Comparison of ENCODE assay signal across 8 cellular contexts in the genomic region with DNA sequence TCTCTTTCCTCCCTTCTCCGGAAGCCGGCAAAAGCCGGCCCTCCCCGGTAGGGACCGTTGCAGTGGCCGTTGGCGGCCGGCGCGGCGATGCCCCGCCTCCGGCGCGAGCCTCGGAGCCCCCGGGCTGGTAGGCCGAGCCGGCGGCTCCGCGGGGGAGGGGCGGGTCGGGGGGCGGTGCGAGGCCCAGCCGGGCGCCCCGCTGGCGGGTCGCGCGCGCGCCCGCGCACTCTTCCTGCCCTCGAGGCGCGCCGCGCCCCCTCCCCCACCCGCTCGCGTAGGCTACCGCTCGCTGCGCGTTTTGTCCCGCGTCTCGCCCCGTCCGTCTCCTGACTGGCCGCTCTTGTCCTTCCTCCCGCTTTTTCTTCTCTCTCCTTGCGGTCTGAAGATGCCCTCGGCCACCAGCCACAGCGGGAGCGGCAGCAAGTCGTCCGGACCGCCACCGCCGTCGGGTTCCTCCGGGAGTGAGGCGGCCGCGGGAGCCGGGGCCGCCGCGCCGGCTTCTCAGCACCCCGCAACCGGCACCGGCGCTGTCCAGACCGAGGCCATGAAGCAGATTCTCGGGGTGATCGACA. TPM values are rescaled to one million over a fixed set of nuclear protein-coding genes. Genes with fewer than 3 reads are reported as not detected.
DNase-seq lines count a peak whose midpoint lies in the region; TF ChIP-seq lines count a peak whose summit lies in the region.

No MANE protein-coding gene starts in this region.

- WGBS in suprapubic skin: under 1% methylated on average over 34 of the region's 82 CpGs

- H3K27me3 ChIP-seq in Loucy (ENCODE audit: insufficient read depth, low read length, poor library complexity, severe bottlenecking): peaks cover 11% of the 10 kb centered on the region
- no peaks in the 10 kb centered on the region for H3K27me3 ChIP-seq in suprapubic skin

- no peak for TF ChIP-seq CTCF in Loucy (conservative IDR thresholded peaks at IDR 0.05; ENCODE audit: low read length)
- TF ChIP-seq CTCF in suprapubic skin (IDR thresholded peaks at IDR 0.05): no peak

- no peaks in the 10 kb centered on the region for H3K27me3 Mint-ChIP-seq in activated naive CD4-positive, alpha-beta T cell treated with anti-CD3 and anti-CD28 coated beads, Interleukin-2, amount 10 ng/mL, durations not matched to agents 7 days and 5 days

- peak; percentile 90 for DNase-seq in ELR (ENCODE audit: low read depth)
- peak; percentile 90 for DNase-seq in H4 (ENCODE audit: low spot score)
- peak; percentile 88 for DNase-seq in SK-MEL-5 (ENCODE audit: low read depth, low spot score)
- peak; percentile 90 for DNase-seq in activated naive CD4-positive, alpha-beta T cell treated with anti-CD3 and anti-CD28 coated beads, Interleukin-2, amount 10 ng/mL, durations not matched to agents 7 days and 5 days
- peak; percentile 96 for DNase-seq in germinal center (ENCODE audit: low spot score)
- DNase-seq in occipital lobe (lab: John Stamatoyannopoulos, UW): peak; percentile 76
- peak; percentile 92 to 93 for DNase-seq in suprapubic skin (ENCODE audit: low spot score in 2 of 2)

- H3K4me3 Mint-ChIP-seq in activated naive CD4-positive, alpha-beta T cell treated with anti-CD3 and anti-CD28 coated beads, Interleukin-2, amount 10 ng/mL, durations not matched to agents 7 days and 5 days: peak overlapping the region; percentile 97

- no peak for TF ChIP-seq EP300 in suprapubic skin (IDR thresholded peaks at IDR 0.05)

- peak overlapping the region; percentile 81 for H3K4me2 ChIP-seq in Loucy (ENCODE audit: low read depth, low read length, poor library complexity, severe bottlenecking)

- no peaks in the 10 kb centered on the region for H3K9me2 ChIP-seq in Loucy (replicated peaks; ENCODE audit: low read depth, low read length)

- no peak overlapping the region for H2AFZ ChIP-seq in Loucy (ENCODE audit: low read length)

- peak in 1 of 2 donors; percentile 38 for TF ChIP-seq POLR2A in suprapubic skin (IDR thresholded peaks at IDR 0.05)

- H3K4me1 ChIP-seq in Loucy (ENCODE audit: insufficient read depth, low read length, poor library complexity, severe bottlenecking) (peaks cover 30% of the 10 kb centered on the region), suprapubic skin (peaks cover 47% of the 10 kb centered on the region)

- peak overlapping the region; percentile 98 for H3K27ac Mint-ChIP-seq in activated naive CD4-positive, alpha-beta T cell treated with anti-CD3 and anti-CD28 coated beads, Interleukin-2, amount 10 ng/mL, durations not matched to agents 7 days and 5 days

- peaks cover 18% of the 10 kb centered on the region for H3K36me3 Mint-ChIP-seq in activated naive CD4-positive, alpha-beta T cell treated with anti-CD3 and anti-CD28 coated beads, Interleukin-2, amount 10 ng/mL, durations not matched to agents 7 days and 5 days

- in situ Hi-C loops in SK-MEL-5 (cut with HindIII; ENCODE audit: low pct_unique_long_range_greater_than_20kb, low sequenced_read_pairs): no loop called here

- peak overlapping the region; percentile 92 for H3K4me3 ChIP-seq in Loucy (ENCODE audit: low read length, poor library complexity, severe bottlenecking)
- peak overlapping the region; percentile 76 for H3K4me3 ChIP-seq in suprapubic skin

- H3K9ac ChIP-seq in Loucy (ENCODE audit: low read depth, low read length, poor library complexity, severe bottlenecking): peak overlapping the region; percentile 98

- CTCF ChIA-PET in activated naive CD4-positive, alpha-beta T cell treated with anti-CD3 and anti-CD28 coated beads, Interleukin-2, amount 10 ng/mL, durations not matched to agents 7 days and 5 days (lab: Charles Lee): no interaction called here

- H4K20me1 ChIP-seq in Loucy (ENCODE audit: insufficient read depth, low read length, poor library complexity, severe bottlenecking): peaks cover 49% of the 10 kb centered on the region

- H3K27ac ChIP-seq in suprapubic skin: peak overlapping the region; percentile 98

- H3K9me3 ChIP-seq in Loucy (ENCODE audit: insufficient read depth, low read depth, low read length) (no peaks in the 10 kb centered on the region), suprapubic skin (no peaks in the 10 kb centered on the region)

- H3K4me1 Mint-ChIP-seq in activated naive CD4-positive, alpha-beta T cell treated with anti-CD3 and anti-CD28 coated beads, Interleukin-2, amount 10 ng/mL, durations not matched to agents 7 days and 5 days: peaks cover 41% of the 10 kb centered on the region

- H3K79me2 ChIP-seq in Loucy (ENCODE audit: insufficient read depth, low read length): peaks cover 59% of the 10 kb centered on the region

- peaks cover 15% of the 10 kb centered on the region; the same call in 1 of the 2 replicates for H3F3A ChIP-seq in Loucy (ENCODE audit: low read depth)

- no peaks in the 10 kb centered on the region for H3K9me3 Mint-ChIP-seq in activated naive CD4-positive, alpha-beta T cell treated with anti-CD3 and anti-CD28 coated beads, Interleukin-2, amount 10 ng/mL, durations not matched to agents 7 days and 5 days

- peaks cover 24% of the 10 kb centered on the region for H3K36me3 ChIP-seq in Loucy (ENCODE audit: insufficient read depth, low read length)
- peaks cover 3% of the 10 kb centered on the region for H3K36me3 ChIP-seq in suprapubic skin

RNA-seq across cellular contexts. Expression of a gene that starts 0.6 kb away (rescaled TPM):
- 230 and 273 TPM in 2 replicates for total RNA-seq in H4 (2014; rRNA removed; shearing (Covaris generic))
- total RNA-seq in SK-MEL-5 (2014; rRNA removed; shearing (Covaris generic)): 172 and 176 TPM in 2 replicates
- 197 and 236 TPM in 2 replicates for polyA plus RNA-seq in SK-MEL-5 (2015; cell fraction: cytosol; rRNA removed)
- 166 and 201 TPM in 2 replicates for polyA plus RNA-seq in SK-MEL-5 (2015; cell fraction: nucleus; rRNA removed)
- total RNA-seq in occipital lobe: 292 TPM
- 100 to 1,000 TPM; 109 to 137 (median 117) TPM for total RNA-seq in suprapubic skin

RNA-seq across cellular contexts. Expression of a gene that starts 53.3 kb away (rescaled TPM):
- total RNA-seq in H4 (2014; rRNA removed; shearing (Covaris generic)): 43.4 and 55.8 TPM in 2 replicates
- 38.0 and 43.3 TPM in 2 replicates for total RNA-seq in SK-MEL-5 (2014; rRNA removed; shearing (Covaris generic))
- 44.1 and 60.8 TPM in 2 replicates for polyA plus RNA-seq in SK-MEL-5 (2015; cell fraction: cytosol; rRNA removed)
- 62.5 and 81.0 TPM in 2 replicates for polyA plus RNA-seq in SK-MEL-5 (2015; cell fraction: nucleus; rRNA removed)
- 12.2 TPM for total RNA-seq in occipital lobe
- total RNA-seq in suprapubic skin: 10 to 100 TPM; 41.2 to 59.8 (median 48.2) TPM

Comparison
In these comparisons a context has a peak if more than half of its experiments do, and no peak if none do; other contexts are left out.
1. Peak in every context shown above with its lines: DNase-seq, H3K4me3 ChIP-seq and H3K27ac ChIP-seq.